15 cellular contexts compared by ENCODE assay signal in genomic region chr7:159006610-159007130, GRCh38.
DNase-seq lines count a peak whose midpoint lies in the region; ATAC-seq and TF ChIP-seq lines count a peak whose summit lies in the region.
"Had no signal": no experiment of that assay in that cellular context is flagged by ENCODE, and none has a peak within 500 bp of the region (broad histone marks: within the 10 kb centered on the region; RNA-seq: fewer than 3 reads in every experiment).

No MANE protein-coding gene starts in this region.

- peaks cover 5 to 10% (median 10%) of the 10 kb centered on the region in 3 donors for H3K4me1 Mint-ChIP-seq in T-cell

- in situ Hi-C loops in GM23248 (cut with MboI) = no loop called here

- no peaks in the 10 kb centered on the region for H3F3A ChIP-seq in GM23248 (ENCODE audit: insufficient read depth)

- H3K36me3 Mint-ChIP-seq in T-cell = no peaks in the 10 kb centered on the region

- no peak overlapping the region for H3K9ac ChIP-seq in GM23248
- H3K9ac ChIP-seq: BLaER1 had no signal

- peak overlapping the region; percentile 46; the same call in 1 of the 2 replicates for H3K4me3 ChIP-seq in GM08714 (ENCODE audit: low read length)
- no peak overlapping the region for H3K4me3 ChIP-seq in GM23248
- no peak overlapping the region for H3K4me3 ChIP-seq in right atrium auricular region
- H3K4me3 ChIP-seq: BLaER1, GM12878, PC-9 had no signal

- H3K4me1 ChIP-seq in GM23248 (ENCODE audit: insufficient read depth) = no peaks in the 10 kb centered on the region
- peaks cover 0 to 9% of the 10 kb centered on the region in 2 donors for H3K4me1 ChIP-seq in right atrium auricular region

- CTCF ChIA-PET in T-cell (lab: Charles Lee) = no interaction called here

- H3K9me2 ChIP-seq in GM23248 (ENCODE audit: insufficient read depth) = no peaks in the 10 kb centered on the region

- H3K36me3 ChIP-seq in GM23248 (ENCODE audit: low read depth) = no peaks in the 10 kb centered on the region
- no peaks in the 10 kb centered on the region for H3K36me3 ChIP-seq in right atrium auricular region
- H3K36me3 ChIP-seq: BLaER1 had no signal

- H3K4me2 ChIP-seq in GM23248 (ENCODE audit: unreplicated experiment) = no peak overlapping the region
- H3K4me2 ChIP-seq: PC-9 had no signal

- no peak for TF ChIP-seq CTCF in right atrium auricular region (IDR thresholded peaks at IDR 0.05)

- H3K9me3 ChIP-seq in GM23248 (ENCODE audit: low read depth) (no peaks in the 10 kb centered on the region), right atrium auricular region (no peaks in the 10 kb centered on the region)

- no peaks in the 10 kb centered on the region for H3K27me3 ChIP-seq in GM23248 (replicated peaks; ENCODE audit: insufficient read depth)
- H3K27me3 ChIP-seq in right atrium auricular region = no peaks in the 10 kb centered on the region
- H3K27me3 ChIP-seq: BLaER1 had no signal

- DNase-seq in SHP77 (lab: John Stamatoyannopoulos, UW) (peak; percentile 50 to 63), SHP77 treated with DMSO at 0.1 percent for 48 hours (lab: John Stamatoyannopoulos, UW) (no peak), T-cell (no peak), mesenteric fat pad (ENCODE audit: low spot score) (peak; percentile 55), GM23248 (no peak), right atrium auricular region (ENCODE audit: low spot score) (no peak), middle frontal gyrus (ENCODE audit: extremely low spot score, low spot score) (no peak)
- DNase-seq: 8988T, DMS153, KG1, NCI-H446, PC-9 had no signal

- 62 to 63% methylated on average over 17 to 20 of the region's 31 CpGs for WGBS in GM23248 (ENCODE audit: low coverage in 1 of 2, low lambda C conversion rate in 2 of 2, missing lambda C conversion rate in 2 of 2), 2 experiments

- H2AFZ ChIP-seq in GM23248 = no peak overlapping the region
- H2AFZ ChIP-seq: PC-9 had no signal

- POLR2A ChIA-PET in T-cell (lab: Charles Lee) = no interaction called here

- no peaks in the 10 kb centered on the region for H3K79me2 ChIP-seq in GM23248 (ENCODE audit: insufficient read depth)

- no peak for ATAC-seq in T-cell (replicated peaks in 1 of 4)
- ATAC-seq: GM12878 had no signal

- no peak overlapping the region for H3K27ac Mint-ChIP-seq in T-cell

- no peaks in the 10 kb centered on the region for H4K20me1 ChIP-seq in GM23248 (ENCODE audit: insufficient read depth)
- H4K20me1 ChIP-seq: BLaER1 had no signal

- H3K27ac ChIP-seq in GM23248 (no peak overlapping the region), right atrium auricular region (no peak overlapping the region)
- H3K27ac ChIP-seq: BLaER1, PC-9 had no signal

- peaks cover 2 to 3% of the 10 kb centered on the region in 2 donors for H3K27me3 Mint-ChIP-seq in T-cell

- no peaks in the 10 kb centered on the region for H3K9me3 Mint-ChIP-seq in T-cell

- H3K4me3 Mint-ChIP-seq in T-cell = peak overlapping the region in 2 of 3 donors; percentile 25 to 28

Comparison
In these comparisons a context has a peak if more than half of its experiments do, and no peak if none do; other contexts are left out.
1. DNase-seq: peak in SHP77 (2 of 2) and mesenteric fat pad (single experiment); none in SHP77 treated with DMSO at 0.1 percent for 48 hours (single experiment), T-cell (0 of 34), GM23248 (single experiment), right atrium auricular region (single experiment) and middle frontal gyrus (single experiment).